Comparison of ENCODE assay signal across 1 cellular context in genomic region chr14:78875031-78875430, GRCh38.
TF ChIP-seq lines count a peak whose summit lies in the region.

No MANE protein-coding gene starts in this region.

TF ChIP-seq in GM23338, 12 proteins besides CTCF, POLR2A, EP300 and RAD21 (continued from another document):
- TF ChIP-seq, protein P1, sequence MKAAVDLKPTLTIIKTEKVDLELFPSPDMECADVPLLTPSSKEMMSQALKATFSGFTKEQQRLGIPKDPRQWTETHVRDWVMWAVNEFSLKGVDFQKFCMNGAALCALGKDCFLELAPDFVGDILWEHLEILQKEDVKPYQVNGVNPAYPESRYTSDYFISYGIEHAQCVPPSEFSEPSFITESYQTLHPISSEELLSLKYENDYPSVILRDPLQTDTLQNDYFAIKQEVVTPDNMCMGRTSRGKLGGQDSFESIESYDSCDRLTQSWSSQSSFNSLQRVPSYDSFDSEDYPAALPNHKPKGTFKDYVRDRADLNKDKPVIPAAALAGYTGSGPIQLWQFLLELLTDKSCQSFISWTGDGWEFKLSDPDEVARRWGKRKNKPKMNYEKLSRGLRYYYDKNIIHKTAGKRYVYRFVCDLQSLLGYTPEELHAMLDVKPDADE (IDR thresholded peaks at IDR 0.05) = no peak
- no peak for TF ChIP-seq EZH2phosphoT487 (IDR thresholded peaks at IDR 0.05; ENCODE audit: unreplicated experiment)
- TF ChIP-seq EZH2 (IDR thresholded peaks at IDR 0.05; ENCODE audit: low read depth, unreplicated experiment) = no peak
